ENCODE assay signal across 31 cellular contexts in the genomic region with DNA sequence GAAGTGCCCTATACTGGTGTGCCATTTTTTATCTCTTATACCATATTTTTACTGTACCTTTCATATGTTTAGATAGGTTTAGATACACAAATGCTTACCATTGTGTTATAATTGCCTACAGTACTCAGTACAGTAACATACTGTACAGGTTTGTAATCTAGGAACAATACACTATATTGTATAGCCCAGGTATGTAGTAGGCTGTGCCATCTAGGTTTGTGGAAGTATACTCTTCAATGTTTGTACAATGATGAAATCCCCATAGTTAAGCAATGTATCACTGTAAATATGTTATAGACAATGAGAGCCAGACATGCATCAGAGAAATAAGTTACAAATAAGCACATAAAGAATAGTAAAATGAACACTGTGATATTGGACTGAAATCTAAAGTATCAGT.
"Had no signal": no experiment of that assay in that cellular context is flagged by ENCODE, and none has a peak within 500 bp of the region (broad histone marks: within the 10 kb centered on the region; RNA-seq: fewer than 3 reads in every experiment).

No MANE protein-coding gene starts in this region.

- H3K27ac ChIP-seq: adrenal gland, body of pancreas, esophagus squamous epithelium, WERI-Rb-1 had no signal

- FAIRE-seq: colon had no signal

- DNase-seq: activated B cell treated with CpG ODN at 0.5 μM for 24 hours; activated CD4-positive, alpha-beta memory T cell treated with anti-CD3 and anti-CD28 coated beads for 36 hours; activated CD4-positive, alpha-beta T cell treated with anti-CD3 and anti-CD28 coated beads for 48 hours; activated CD8-positive, alpha-beta memory T cell treated with anti-CD3 and anti-CD28 coated beads, Interleukin-2, amount 10 ng/mL, durations not matched to agents 7 days and 5 days; activated CD8-positive, alpha-beta memory T cell treated with anti-CD3 and anti-CD28 coated beads, Interleukin-2, amount 50 U/mL, for 4 hours; activated CD8-positive, alpha-beta T cell treated with anti-CD3 and anti-CD28 coated beads, Interleukin-2, amount 10 ng/mL, durations not matched to agents 7 days and 5 days; activated effector memory CD4-positive, alpha-beta T cell treated with anti-CD3 and anti-CD28 coated beads, Interleukin-2, amount 50 U/mL, for 16 hours; activated naive CD4-positive, alpha-beta T cell treated with anti-CD3 and anti-CD28 coated beads for 36 hours; activated naive CD8-positive, alpha-beta T cell treated with anti-CD3 and anti-CD28 coated beads for 36 hours; activated naive CD8-positive, alpha-beta T cell treated with anti-CD3 and anti-CD28 coated beads, Interleukin-2, amount 50 U/mL, for 24 hours; activated T-cell treated with anti-CD3 and anti-CD28 coated beads, Interleukin-2, amount 50 U/mL, for 1 hour; activated T-cell treated with anti-CD3 and anti-CD28 coated beads, Interleukin-2, amount 50 U/mL, for 48 hours; adrenal gland; amygdala; aorta; body of pancreas; cortex of kidney; effector CD8-positive, alpha-beta T cell; esophagus squamous epithelium; head of caudate nucleus; T-helper 1 cell; T-helper 17 cell; T1000; WERI-Rb-1 had no signal

- H3K36me3 ChIP-seq: adrenal gland, esophagus squamous epithelium, WERI-Rb-1 had no signal

- H3K4me3 ChIP-seq: adrenal gland, body of pancreas, esophagus squamous epithelium had no signal

- H3K27me3 ChIP-seq: adrenal gland, body of pancreas, esophagus squamous epithelium had no signal

- H3K27ac Mint-ChIP-seq: activated B cell treated with CpG ODN at 0.5 μM for 24 hours; activated CD4-positive, alpha-beta memory T cell treated with anti-CD3 and anti-CD28 coated beads for 36 hours; activated CD8-positive, alpha-beta memory T cell treated with anti-CD3 and anti-CD28 coated beads, Interleukin-2, amount 10 ng/mL, durations not matched to agents 7 days and 5 days; activated CD8-positive, alpha-beta T cell treated with anti-CD3 and anti-CD28 coated beads, Interleukin-2, amount 10 ng/mL, durations not matched to agents 7 days and 5 days; activated naive CD4-positive, alpha-beta T cell treated with anti-CD3 and anti-CD28 coated beads for 36 hours; activated naive CD4-positive, alpha-beta T cell treated with anti-CD3 and anti-CD28 coated beads, Interleukin-2, amount 50 U/mL, for 24 hours; activated naive CD8-positive, alpha-beta T cell treated with anti-CD3 and anti-CD28 coated beads for 36 hours; activated naive CD8-positive, alpha-beta T cell treated with anti-CD3 and anti-CD28 coated beads, Interleukin-2, amount 50 U/mL, for 24 hours; activated T-helper 1 cell treated with anti-CD3 and anti-CD28 coated beads, Interleukin-12 subunit alpha, Interleukin-12 subunit beta, Interleukin-2, Interleukin-4 antibody, amounts not matched to agents 30 ng/mL and 10 ng/mL and 1 ng/mL, durations not matched to agents 14 hours and 24 hours and 36 hours; activated T-helper 2 cell treated with anti-CD3 and anti-CD28 coated beads, Interferon-gamma antibody, Interleukin-2, Interleukin-4, amounts not matched to agents 10 μg/mL and 5 μg/mL and 100 μg/mL, durations not matched to agents 14 hours and 24 hours and 36 hours; T-helper 17 cell; T-helper 2 cell treated with Interferon-gamma antibody and Interleukin-4, amounts not matched to agents 5 μg/mL and 100 μg/mL, for 36 hours had no signal

- H3K36me3 Mint-ChIP-seq: activated CD4-positive, alpha-beta memory T cell treated with anti-CD3 and anti-CD28 coated beads for 36 hours; activated CD8-positive, alpha-beta memory T cell treated with anti-CD3 and anti-CD28 coated beads, Interleukin-2, amount 10 ng/mL, durations not matched to agents 7 days and 5 days; activated naive CD4-positive, alpha-beta T cell treated with anti-CD3 and anti-CD28 coated beads, Interleukin-2, amount 50 U/mL, for 24 hours; activated naive CD8-positive, alpha-beta T cell treated with anti-CD3 and anti-CD28 coated beads for 36 hours had no signal

- H3K9me3 ChIP-seq: adrenal gland, esophagus squamous epithelium had no signal

- H3K4me1 ChIP-seq: adrenal gland, body of pancreas, esophagus squamous epithelium had no signal

- H3K4me3 Mint-ChIP-seq: activated B cell treated with CpG ODN at 0.5 μM for 24 hours; activated CD4-positive, alpha-beta memory T cell treated with anti-CD3 and anti-CD28 coated beads for 36 hours; activated CD8-positive, alpha-beta memory T cell treated with anti-CD3 and anti-CD28 coated beads, Interleukin-2, amount 10 ng/mL, durations not matched to agents 7 days and 5 days; activated CD8-positive, alpha-beta T cell treated with anti-CD3 and anti-CD28 coated beads, Interleukin-2, amount 10 ng/mL, durations not matched to agents 7 days and 5 days; activated naive CD4-positive, alpha-beta T cell treated with anti-CD3 and anti-CD28 coated beads for 36 hours; activated naive CD4-positive, alpha-beta T cell treated with anti-CD3 and anti-CD28 coated beads, Interleukin-2, amount 50 U/mL, for 24 hours; activated naive CD8-positive, alpha-beta T cell treated with anti-CD3 and anti-CD28 coated beads for 36 hours; activated naive CD8-positive, alpha-beta T cell treated with anti-CD3 and anti-CD28 coated beads, Interleukin-2, amount 50 U/mL, for 24 hours; activated T-helper 1 cell treated with anti-CD3 and anti-CD28 coated beads, Interleukin-12 subunit alpha, Interleukin-12 subunit beta, Interleukin-2, Interleukin-4 antibody, amounts not matched to agents 30 ng/mL and 10 ng/mL and 1 ng/mL, durations not matched to agents 14 hours and 24 hours and 36 hours; central memory CD8-positive, alpha-beta T cell; T-helper 17 cell; T-helper 2 cell treated with Interferon-gamma antibody and Interleukin-4, amounts not matched to agents 5 μg/mL and 100 μg/mL, for 36 hours had no signal

- H3K4me1 Mint-ChIP-seq: activated B cell treated with CpG ODN at 0.5 μM for 24 hours; activated CD8-positive, alpha-beta memory T cell treated with anti-CD3 and anti-CD28 coated beads, Interleukin-2, amount 10 ng/mL, durations not matched to agents 7 days and 5 days; activated naive CD4-positive, alpha-beta T cell treated with anti-CD3 and anti-CD28 coated beads, Interleukin-2, amount 50 U/mL, for 24 hours; activated naive CD8-positive, alpha-beta T cell treated with anti-CD3 and anti-CD28 coated beads for 36 hours; activated naive CD8-positive, alpha-beta T cell treated with anti-CD3 and anti-CD28 coated beads, Interleukin-2, amount 50 U/mL, for 24 hours; central memory CD8-positive, alpha-beta T cell; T-helper 17 cell had no signal

- ATAC-seq: activated CD4-positive, CD25-positive, alpha-beta regulatory T cell treated with anti-CD3 and anti-CD28 coated beads, Interleukin-2, amount 50 U/mL, for 24 hours; activated CD8-positive, alpha-beta memory T cell treated with anti-CD3 and anti-CD28 coated beads, Interleukin-2, amount 10 ng/mL, durations not matched to agents 7 days and 5 days; activated CD8-positive, alpha-beta T cell treated with anti-CD3 and anti-CD28 coated beads, Interleukin-2, amount 10 ng/mL, durations not matched to agents 7 days and 5 days; activated naive CD8-positive, alpha-beta T cell treated with anti-CD3 and anti-CD28 coated beads, Interleukin-2, amount 50 U/mL, for 24 hours; body of pancreas; T-helper 17 cell had no signal

- H3K27me3 Mint-ChIP-seq: activated B cell treated with CpG ODN at 0.5 μM for 24 hours; activated CD4-positive, alpha-beta memory T cell treated with anti-CD3 and anti-CD28 coated beads for 36 hours; activated CD8-positive, alpha-beta memory T cell treated with anti-CD3 and anti-CD28 coated beads, Interleukin-2, amount 10 ng/mL, durations not matched to agents 7 days and 5 days; activated naive CD8-positive, alpha-beta T cell treated with anti-CD3 and anti-CD28 coated beads for 36 hours; activated naive CD8-positive, alpha-beta T cell treated with anti-CD3 and anti-CD28 coated beads, Interleukin-2, amount 50 U/mL, for 24 hours; central memory CD8-positive, alpha-beta T cell; T-helper 17 cell had no signal

- H3K9me3 Mint-ChIP-seq: activated T-helper 1 cell treated with anti-CD3 and anti-CD28 coated beads, Interleukin-12 subunit alpha, Interleukin-12 subunit beta, Interleukin-2, Interleukin-4 antibody, amounts not matched to agents 30 ng/mL and 10 ng/mL and 1 ng/mL, durations not matched to agents 14 hours and 24 hours and 36 hours; activated T-helper 2 cell treated with anti-CD3 and anti-CD28 coated beads, Interferon-gamma antibody, Interleukin-2, Interleukin-4, amounts not matched to agents 10 μg/mL and 5 μg/mL and 100 μg/mL, durations not matched to agents 14 hours and 24 hours and 36 hours; T-helper 2 cell treated with Interferon-gamma antibody and Interleukin-4, amounts not matched to agents 5 μg/mL and 100 μg/mL, for 36 hours had no signal
